14 cellular contexts compared by ENCODE assay signal in the genomic region with DNA sequence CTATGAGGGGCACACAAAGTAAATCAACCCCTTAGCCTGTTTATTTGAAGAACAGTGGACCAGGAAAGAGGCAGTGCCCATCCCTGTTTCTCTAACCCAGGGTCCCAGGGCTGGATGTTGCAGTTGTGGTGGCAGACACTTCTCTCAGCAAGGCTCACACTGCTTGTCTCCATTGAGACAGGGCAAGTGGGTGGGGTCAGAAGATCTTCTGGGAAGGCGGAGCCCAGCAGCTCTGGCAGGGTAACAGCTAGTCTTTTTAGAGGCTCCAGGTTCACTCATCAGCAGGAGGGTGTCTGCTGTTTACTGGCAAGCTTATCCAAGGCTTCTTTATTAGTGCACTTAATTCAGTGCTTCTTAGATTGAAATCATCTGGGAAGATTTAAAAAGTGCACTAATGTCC.
DNase-seq lines count a peak whose midpoint lies in the region; ATAC-seq and TF ChIP-seq lines count a peak whose summit lies in the region.
"Had no signal": no experiment of that assay in that cellular context is flagged by ENCODE, and none has a peak within 500 bp of the region (broad histone marks: within the 10 kb centered on the region; RNA-seq: fewer than 3 reads in every experiment).

No MANE protein-coding gene starts in this region.

- H3K27me3 Mint-ChIP-seq in H9 (ENCODE audit: low read depth) (no peaks in the 10 kb centered on the region), endodermal cell (ENCODE audit: insufficient read depth) (no peaks in the 10 kb centered on the region), mesothelial cell of epicardium (ENCODE audit: low read depth) (no peaks in the 10 kb centered on the region)
- H3K27me3 Mint-ChIP-seq in stimulated activated naive B cell treated with anti-CD40 and anti-IgM and Interleukin-4, amounts not matched to agents 10 μg/mL and 1 μg/mL and 100 μg/mL, for 72 hours, result peaks cover 0 to 15% of the 10 kb centered on the region in 2 donors

- no peak overlapping the region for H4K91ac ChIP-seq in H9 (ENCODE audit: insufficient read length, low read depth, low read length)

- no peak overlapping the region for H3K4me3 ChIP-seq in endodermal cell (ENCODE audit: low read length)
- H3K4me3 ChIP-seq: BLaER1 treated with 17β-estradiol and CSF1 and Interleukin-3, amounts not matched to agents 10 nM and 100 nM had no signal

- DNase-seq in activated CD4-positive, alpha-beta T cell treated with anti-CD3 and anti-CD28 coated beads for 48 hours, result peak; percentile 25
- no peak for DNase-seq in activated CD4-positive, alpha-beta T cell treated with anti-CD3 and anti-CD28 coated beads for 4 hours
- DNase-seq in H9 (peak; percentile 39), endodermal cell (peak; percentile 51), mesothelial cell of epicardium (ENCODE audit: low spot score in 2 of 2, unreplicated experiment in 2 of 2) (no peak)
- DNase-seq in stimulated activated naive B cell treated with anti-CD40 and anti-IgM and Interleukin-4, amounts not matched to agents 10 μg/mL and 1 μg/mL and 100 μg/mL, for 72 hours, result no peak
- DNase-seq: Calu3; CD8-positive, alpha-beta T cell; DMS79 treated with DMSO at 0.1 percent for 48 hours; GF-D8; GOT3; H7 had no signal

- H3K9me3 Mint-ChIP-seq in H9, result peaks cover 62 to 75% of the 10 kb centered on the region in 2 experiments
- peaks cover 68% of the 10 kb centered on the region for H3K9me3 Mint-ChIP-seq in endodermal cell
- peaks cover 30% of the 10 kb centered on the region for H3K9me3 Mint-ChIP-seq in mesothelial cell of epicardium
- no peaks in the 10 kb centered on the region for H3K9me3 Mint-ChIP-seq in stimulated activated naive B cell treated with anti-CD40 and anti-IgM and Interleukin-4, amounts not matched to agents 10 μg/mL and 1 μg/mL and 100 μg/mL, for 72 hours
- H3K9me3 Mint-ChIP-seq: CD8-positive, alpha-beta T cell had no signal

- H3K27ac Mint-ChIP-seq in H9 (no peak overlapping the region), endodermal cell (no peak overlapping the region), mesothelial cell of epicardium (no peak overlapping the region)
- no peak overlapping the region for H3K27ac Mint-ChIP-seq in stimulated activated naive B cell treated with anti-CD40 and anti-IgM and Interleukin-4, amounts not matched to agents 10 μg/mL and 1 μg/mL and 100 μg/mL, for 72 hours
- H3K27ac Mint-ChIP-seq: B cell; CD8-positive, alpha-beta T cell had no signal

- no peak overlapping the region for H3K4ac ChIP-seq in H9 (ENCODE audit: low read depth, low read length)

- no peak overlapping the region for H3K14ac ChIP-seq in H9 (ENCODE audit: insufficient read depth, low read length)

- H3K9ac ChIP-seq in H9 (ENCODE audit: extremely low read depth, insufficient read length, low read length) (no peak overlapping the region), endodermal cell (ENCODE audit: extremely low read depth, low read length, poor library complexity, severe bottlenecking) (no peak overlapping the region)
- H3K9ac ChIP-seq: BLaER1 treated with 17β-estradiol and CSF1 and Interleukin-3, amounts not matched to agents 10 nM and 100 nM had no signal

- H3K56ac ChIP-seq in H9 (ENCODE audit: insufficient read length, low read depth, low read length), result no peak overlapping the region

- H3T11ph ChIP-seq in H9 (ENCODE audit: low read length), result no peak overlapping the region

- no peak overlapping the region for H3K23ac ChIP-seq in H9 (ENCODE audit: insufficient read length, low read depth, low read length)

- H3K79me1 ChIP-seq in H9 (ENCODE audit: insufficient read depth, low read depth, low read length, poor library complexity, severe bottlenecking), result no peaks in the 10 kb centered on the region

- no peaks in the 10 kb centered on the region for H3K36me3 ChIP-seq in endodermal cell (ENCODE audit: control insufficient read depth, insufficient read depth, low read length)
- H3K36me3 ChIP-seq: BLaER1 treated with 17β-estradiol and CSF1 and Interleukin-3, amounts not matched to agents 10 nM and 100 nM had no signal

- no peak overlapping the region for H2BK120ac ChIP-seq in H9 (ENCODE audit: low read depth, low read length, poor library complexity, severe bottlenecking)

- H3K27me3 ChIP-seq in H9 (ENCODE audit: insufficient read depth, low read length) (no peaks in the 10 kb centered on the region), endodermal cell (ENCODE audit: control insufficient read depth, insufficient read depth, low read length, poor library complexity, severe bottlenecking) (no peaks in the 10 kb centered on the region)
- H3K27me3 ChIP-seq: BLaER1 treated with 17β-estradiol and CSF1 and Interleukin-3, amounts not matched to agents 10 nM and 100 nM had no signal

- H3K4me3 Mint-ChIP-seq in H9 (no peak overlapping the region), endodermal cell (no peak overlapping the region), mesothelial cell of epicardium (no peak overlapping the region)
- no peak overlapping the region for H3K4me3 Mint-ChIP-seq in stimulated activated naive B cell treated with anti-CD40 and anti-IgM and Interleukin-4, amounts not matched to agents 10 μg/mL and 1 μg/mL and 100 μg/mL, for 72 hours
- H3K4me3 Mint-ChIP-seq: B cell; CD8-positive, alpha-beta T cell had no signal

- H2BK12ac ChIP-seq in H9 (ENCODE audit: insufficient read length, low read depth, low read length), result no peak overlapping the region

- peaks cover 18 to 36% of the 10 kb centered on the region in 2 experiments; a peak in 3 of 4 replicates for H3K4me1 Mint-ChIP-seq in H9
- H3K4me1 Mint-ChIP-seq in endodermal cell, result no peaks in the 10 kb centered on the region
- H3K4me1 Mint-ChIP-seq in mesothelial cell of epicardium, result peaks cover 3% of the 10 kb centered on the region
- H3K4me1 Mint-ChIP-seq in stimulated activated naive B cell treated with anti-CD40 and anti-IgM and Interleukin-4, amounts not matched to agents 10 μg/mL and 1 μg/mL and 100 μg/mL, for 72 hours, result no peaks in the 10 kb centered on the region
- H3K4me1 Mint-ChIP-seq: B cell had no signal

- no peak overlapping the region for H4K8ac ChIP-seq in H9 (replicated peaks; ENCODE audit: insufficient read length, low read depth, low read length)

- H3K27ac ChIP-seq in H9 (ENCODE audit: insufficient read length, low read depth, low read length) (no peak overlapping the region), endodermal cell (ENCODE audit: low read depth, low read length) (no peak overlapping the region)
- H3K27ac ChIP-seq: BLaER1 treated with 17β-estradiol and CSF1 and Interleukin-3, amounts not matched to agents 10 nM and 100 nM had no signal

- H3K9me3 ChIP-seq in H9 (ENCODE audit: control insufficient read depth, low read depth, low read length) (no peaks in the 10 kb centered on the region), endodermal cell (ENCODE audit: control insufficient read depth, low read length) (no peaks in the 10 kb centered on the region)
- H3K9me3 ChIP-seq: BLaER1 treated with 17β-estradiol and CSF1 and Interleukin-3, amounts not matched to agents 10 nM and 100 nM had no signal

- H3K18ac ChIP-seq in H9 (ENCODE audit: insufficient read length, low read depth, low read length), result no peak overlapping the region

- no peaks in the 10 kb centered on the region for H4K20me1 ChIP-seq in H9 (ENCODE audit: control insufficient read depth, insufficient read depth, insufficient read length)
- H4K20me1 ChIP-seq: BLaER1 treated with 17β-estradiol and CSF1 and Interleukin-3, amounts not matched to agents 10 nM and 100 nM had no signal

- H2AK5ac ChIP-seq in H9 (ENCODE audit: insufficient read length, low read length), result no peak overlapping the region

- no peak overlapping the region for H2AFZ ChIP-seq in H9 (ENCODE audit: low read length)

- H3K36me3 Mint-ChIP-seq in H9 (ENCODE audit: insufficient read depth in 1 of 3, low read depth in 3 of 3) (peaks cover 0 to 9% (median 3%) of the 10 kb centered on the region in 3 experiments; a peak in 4 of 7 replicates), endodermal cell (ENCODE audit: low read depth) (no peaks in the 10 kb centered on the region), mesothelial cell of epicardium (no peaks in the 10 kb centered on the region)
- H3K36me3 Mint-ChIP-seq in stimulated activated naive B cell treated with anti-CD40 and anti-IgM and Interleukin-4, amounts not matched to agents 10 μg/mL and 1 μg/mL and 100 μg/mL, for 72 hours, result no peaks in the 10 kb centered on the region
- H3K36me3 Mint-ChIP-seq: CD8-positive, alpha-beta T cell had no signal

- TF ChIP-seq CTCF in H9 (conservative IDR thresholded peaks at IDR 0.05) (no peak), endodermal cell (conservative IDR thresholded peaks at IDR 0.05) (no peak), mesothelial cell of epicardium (IDR thresholded peaks at IDR 0.05; ENCODE audit: unreplicated experiment) (no peak)

- no peak overlapping the region for H2BK5ac ChIP-seq in H9 (ENCODE audit: insufficient read length, low read length)

- H3K4me1 ChIP-seq in H9 (ENCODE audit: insufficient read depth, low read length) (peaks cover 4% of the 10 kb centered on the region; the same call in 1 of the 2 replicates), endodermal cell (ENCODE audit: control insufficient read depth, insufficient read depth, low read length) (no peaks in the 10 kb centered on the region)
- H3K4me1 ChIP-seq: BLaER1 treated with 17β-estradiol and CSF1 and Interleukin-3, amounts not matched to agents 10 nM and 100 nM had no signal

- no CpG with 5 or more reads among the region's 1 CpG for WGBS in H9 (ENCODE audit: extremely low coverage, insufficient read length, low lambda C conversion rate)
- WGBS in endodermal cell (ENCODE audit: insufficient coverage in 1 of 2, insufficient read length in 1 of 2), 2 experiments, result 90% methylated on average over 1 of the region's 1 CpG; no CpG with 5 or more reads in 1 of the 2 experiments

- H2BK15ac ChIP-seq in H9 (ENCODE audit: low read depth, low read length), result no peak overlapping the region

- ATAC-seq in stimulated activated naive B cell treated with anti-CD40 and anti-IgM and Interleukin-4, amounts not matched to agents 10 μg/mL and 1 μg/mL and 100 μg/mL, for 72 hours (replicated peaks), result no peak
- ATAC-seq: CD8-positive, alpha-beta T cell had no signal

- H3K4me2 ChIP-seq in H9 (ENCODE audit: insufficient read depth, insufficient read length, low read length), result no peak overlapping the region
- H3K4me2 ChIP-seq: BLaER1 treated with 17β-estradiol and CSF1 and Interleukin-3, amounts not matched to agents 10 nM and 100 nM had no signal

- no peak overlapping the region for H4K5ac ChIP-seq in H9 (ENCODE audit: insufficient read length, low read depth, low read length)

- no peak overlapping the region for H2BK20ac ChIP-seq in H9 (ENCODE audit: low read depth, low read length, poor library complexity, severe bottlenecking)

- no peaks in the 10 kb centered on the region for H3K23me2 ChIP-seq in H9 (ENCODE audit: insufficient read length, low read depth, low read length, poor library complexity, severe bottlenecking)

- no peaks in the 10 kb centered on the region for H3K79me2 ChIP-seq in H9 (ENCODE audit: insufficient read depth, low read length)

Comparison
In these comparisons a context has a peak if more than half of its experiments do, and no peak if none do; other contexts are left out.
1. DNase-seq: peak in activated CD4-positive, alpha-beta T cell treated with anti-CD3 and anti-CD28 coated beads for 48 hours (single experiment), H9 (single experiment) and endodermal cell (single experiment); none in activated CD4-positive, alpha-beta T cell treated with anti-CD3 and anti-CD28 coated beads for 4 hours (0 of 2), mesothelial cell of epicardium (0 of 2) and stimulated activated naive B cell treated with anti-CD40 and anti-IgM and Interleukin-4, amounts not matched to agents 10 μg/mL and 1 μg/mL and 100 μg/mL, for 72 hours (single experiment).